ENCODE assay signal across 25 cellular contexts in genomic region chr6:89978749-89979145, GRCh38.
DNase-seq lines count a peak whose midpoint lies in the region; ATAC-seq lines count a peak whose summit lies in the region.
"Had no signal": no experiment of that assay in that cellular context is flagged by ENCODE, and none has a peak within 500 bp of the region (broad histone marks: within the 10 kb centered on the region; RNA-seq: fewer than 3 reads in every experiment).

No MANE protein-coding gene starts in this region.

- peak; percentile 4 for DNase-seq in NCI-H187 treated with DMSO at 0.1 percent for 48 hours (lab: John Stamatoyannopoulos, UW)
- DNase-seq in NCI-H187 (lab: John Stamatoyannopoulos, UW) = no peak
- peak; percentile 54 for DNase-seq in NCI-H345 (lab: John Stamatoyannopoulos, UW)
- DNase-seq in Karpas-422 = no peak
- no peak for DNase-seq in KG1 (lab: John Stamatoyannopoulos, UW)
- DNase-seq: activated CD8-positive, alpha-beta memory T cell treated with anti-CD3 and anti-CD28 coated beads for 24 hours; activated effector memory CD4-positive, alpha-beta T cell treated with Interleukin-2 at 50 U/mL for 16 hours; aorta; CD4-positive, CD25-positive, alpha-beta regulatory T cell; colonic mucosa; effector memory CD4-positive, alpha-beta T cell; heart left ventricle; kidney glomerular epithelial cell; lower lobe of right lung; MG63; pancreas; right cardiac atrium; stimulated activated CD4-positive, alpha-beta T cell treated with anti-CD3 and anti-CD28 coated beads, Interleukin-4, amount 100 ng/mL, for 4 hours; stimulated activated naive B cell treated with anti-CD40 and anti-IgM and Interleukin-4, amounts not matched to agents 10 μg/mL and 1 μg/mL and 100 μg/mL, for 72 hours had no signal

- H3K36me3 ChIP-seq in iPS-20b (ENCODE audit: insufficient read depth, low read depth, low read length) = no peaks in the 10 kb centered on the region
- H3K36me3 ChIP-seq in skeletal muscle tissue (ENCODE audit: control insufficient read depth in 3 of 3, insufficient read depth in 3 of 3, low read length in 3 of 3) = no peaks in the 10 kb centered on the region
- H3K36me3 ChIP-seq in Karpas-422 (ENCODE audit: insufficient read depth, low read length) = no peaks in the 10 kb centered on the region
- H3K36me3 ChIP-seq: colonic mucosa, heart left ventricle, lower lobe of right lung, MG63, pancreas, SJSA1, suprapubic skin had no signal

- H3K9ac ChIP-seq in iPS-20b (ENCODE audit: low read depth, low read length) (peak overlapping the region; percentile 0; the same call in 1 of the 2 replicates), skeletal muscle tissue (ENCODE audit: low read depth in 1 of 3, low read length in 3 of 3) (peak overlapping the region in 1 of 3 donors; percentile 50), Karpas-422 (ENCODE audit: low read length) (no peak overlapping the region)

- no peaks in the 10 kb centered on the region for H4K20me1 ChIP-seq in Karpas-422 (ENCODE audit: insufficient read depth, low read depth, low read length)

- H3K4me1 ChIP-seq in iPS-20b (ENCODE audit: insufficient read depth, low read length) = peaks cover 12% of the 10 kb centered on the region; the same call in 1 of the 2 replicates
- peaks cover 13 to 33% (median 26%) of the 10 kb centered on the region in 3 donors for H3K4me1 ChIP-seq in skeletal muscle tissue (ENCODE audit: control insufficient read depth in 3 of 3, insufficient read depth in 3 of 3, low read length in 3 of 3)
- no peaks in the 10 kb centered on the region for H3K4me1 ChIP-seq in Karpas-422 (ENCODE audit: low read length)
- H3K4me1 ChIP-seq: colonic mucosa, lower lobe of right lung, pancreas had no signal

- no peak overlapping the region for H2AFZ ChIP-seq in Karpas-422 (ENCODE audit: low read length)

- H3K9me3 ChIP-seq in iPS-20b (ENCODE audit: insufficient read depth, low read depth, low read length) = no peaks in the 10 kb centered on the region
- no peaks in the 10 kb centered on the region for H3K9me3 ChIP-seq in skeletal muscle tissue (ENCODE audit: control insufficient read depth in 3 of 3, low read length in 3 of 3)
- no peaks in the 10 kb centered on the region for H3K9me3 ChIP-seq in Karpas-422 (ENCODE audit: low read length)
- H3K9me3 ChIP-seq: colonic mucosa, heart left ventricle, lower lobe of right lung, MG63, pancreas, SJSA1, suprapubic skin had no signal

- H3K27ac ChIP-seq in iPS-20b (ENCODE audit: low read length) = no peak overlapping the region
- H3K27ac ChIP-seq in skeletal muscle tissue (ENCODE audit: low read depth, low read length) = peak overlapping the region; percentile 87
- no peak overlapping the region for H3K27ac ChIP-seq in Karpas-422 (ENCODE audit: low read length)
- H3K27ac ChIP-seq: colonic mucosa, lower lobe of right lung, SJSA1, suprapubic skin had no signal

- H3K9me2 ChIP-seq in Karpas-422 (replicated peaks; ENCODE audit: insufficient read depth, low read length) = no peaks in the 10 kb centered on the region

- H3K4me2 ChIP-seq in Karpas-422 (ENCODE audit: low read depth, low read length, poor library complexity, severe bottlenecking) = no peak overlapping the region

- no peak overlapping the region for H3K4me3 ChIP-seq in iPS-20b (ENCODE audit: low read length)
- H3K4me3 ChIP-seq in skeletal muscle tissue (ENCODE audit: low read length in 3 of 3) = no peak overlapping the region
- H3K4me3 ChIP-seq in Karpas-422 (ENCODE audit: low read length) = no peak overlapping the region
- H3K4me3 ChIP-seq: colonic mucosa, heart left ventricle, K562, lower lobe of right lung, MG63, pancreas, SJSA1, suprapubic skin had no signal

- H3K27me3 ChIP-seq in iPS-20b (ENCODE audit: insufficient read depth, low read length) = no peaks in the 10 kb centered on the region
- no peaks in the 10 kb centered on the region for H3K27me3 ChIP-seq in skeletal muscle tissue (ENCODE audit: control insufficient read depth in 3 of 3, insufficient read depth in 3 of 3, low read length in 3 of 3)
- no peaks in the 10 kb centered on the region for H3K27me3 ChIP-seq in Karpas-422 (ENCODE audit: low read length)
- H3K27me3 ChIP-seq: colonic mucosa, heart left ventricle, MG63, pancreas, SJSA1, suprapubic skin had no signal

- ATAC-seq in GM19035 (IDR thresholded peaks at IDR 0.05; ENCODE audit: unreplicated experiment) = no peak
- ATAC-seq: K562, lower lobe of right lung had no signal

- H3K79me2 ChIP-seq in Karpas-422 (ENCODE audit: low read length) = no peaks in the 10 kb centered on the region

Comparison
In these comparisons a context has a peak if more than half of its experiments do, and no peak if none do; other contexts are left out.
1. DNase-seq: peak in NCI-H187 treated with DMSO at 0.1 percent for 48 hours (single experiment) and NCI-H345 (single experiment); none in NCI-H187 (0 of 2), Karpas-422 (single experiment) and KG1 (single experiment).